14 cellular contexts compared by ENCODE assay signal in the genomic region with DNA sequence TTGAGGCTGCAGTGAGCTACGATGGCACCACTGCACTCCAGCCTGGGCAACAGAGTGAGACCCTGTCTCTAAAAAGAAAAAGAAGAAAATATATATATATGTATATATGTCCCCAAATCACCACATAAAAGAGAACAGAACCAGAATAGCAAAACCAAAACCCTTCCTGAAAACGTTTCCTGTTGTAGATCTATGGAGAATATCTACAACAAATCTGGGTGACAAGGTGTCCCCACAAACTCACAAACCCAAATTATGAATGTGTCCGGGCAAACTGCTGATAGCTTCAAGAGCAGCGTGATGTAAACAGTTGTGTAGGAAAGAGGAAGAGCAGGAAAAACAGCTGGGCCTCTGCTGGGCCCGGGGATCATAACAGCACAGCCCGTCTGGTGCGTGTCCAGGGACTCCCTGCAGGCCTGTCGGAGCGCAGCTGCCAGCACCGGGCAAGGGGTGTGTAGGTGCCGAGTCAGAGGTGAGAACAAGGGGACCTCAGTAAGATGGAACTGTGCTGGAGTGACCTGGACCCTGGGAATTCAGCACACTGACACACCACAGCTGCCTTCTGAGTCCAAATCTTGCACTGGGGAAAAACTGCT. TPM values are rescaled to one million over a fixed set of nuclear protein-coding genes. Genes with fewer than 3 reads are reported as not detected.
A peak's percentile ranks its signal among the peaks of the same experiment; 100 is the strongest.
DNase-seq lines count a peak whose midpoint lies in the region; ATAC-seq and TF ChIP-seq lines count a peak whose summit lies in the region.
"Had no signal": no experiment of that assay in that cellular context is flagged by ENCODE, and none has a peak within 500 bp of the region (broad histone marks: within the 10 kb centered on the region; RNA-seq: fewer than 3 reads in every experiment).

No MANE protein-coding gene starts in this region.

- H3K4me3 ChIP-seq in LNCaP clone FGC (ENCODE audit: low read depth, low read length) (no peak overlapping the region), upper lobe of right lung (no peak overlapping the region)
- H3K4me3 ChIP-seq: MG63 had no signal

- no peak overlapping the region for H3K27ac Mint-ChIP-seq in activated naive CD4-positive, alpha-beta T cell treated with anti-CD3 and anti-CD28 coated beads, Interleukin-2, amount 10 ng/mL, durations not matched to agents 7 days and 5 days
- H3K27ac Mint-ChIP-seq: CD4-positive, alpha-beta T cell had no signal

- intact Hi-C loops in left colon (cut with DNase I, micrococcal nuclease) (no loop called here), upper lobe of right lung (cut with DNase I) (no loop called here)

- H3K9me3 ChIP-seq in upper lobe of right lung, result no peaks in the 10 kb centered on the region
- H3K9me3 ChIP-seq: MG63 had no signal

- H3K4me1 ChIP-seq in upper lobe of right lung, result no peaks in the 10 kb centered on the region

- ATAC-seq in left colon, result peak; percentile 72
- ATAC-seq in upper lobe of right lung, result no peak

- H3K4me3 Mint-ChIP-seq in activated naive CD4-positive, alpha-beta T cell treated with anti-CD3 and anti-CD28 coated beads, Interleukin-2, amount 10 ng/mL, durations not matched to agents 7 days and 5 days, result peak overlapping the region; percentile 2
- H3K4me3 Mint-ChIP-seq: CD4-positive, alpha-beta T cell had no signal

- TF ChIP-seq CTCF in LNCaP clone FGC (IDR thresholded peaks at IDR 0.05; ENCODE audit: control insufficient read depth, extremely low read depth, insufficient read depth) (no peak), upper lobe of right lung (IDR thresholded peaks at IDR 0.05) (no peak)

- H3K36me3 Mint-ChIP-seq in activated naive CD4-positive, alpha-beta T cell treated with anti-CD3 and anti-CD28 coated beads, Interleukin-2, amount 10 ng/mL, durations not matched to agents 7 days and 5 days, result no peaks in the 10 kb centered on the region

- H3K27ac ChIP-seq in upper lobe of right lung, result no peak overlapping the region
- H3K27ac ChIP-seq: HL-60 had no signal

- no peaks in the 10 kb centered on the region for H3K9me3 Mint-ChIP-seq in activated naive CD4-positive, alpha-beta T cell treated with anti-CD3 and anti-CD28 coated beads, Interleukin-2, amount 10 ng/mL, durations not matched to agents 7 days and 5 days
- H3K9me3 Mint-ChIP-seq: CD4-positive, alpha-beta T cell had no signal

- DNase-seq in activated naive CD4-positive, alpha-beta T cell treated with anti-CD3 and anti-CD28 coated beads, Interleukin-2, amount 10 ng/mL, durations not matched to agents 7 days and 5 days, result no peak
- DNase-seq in activated naive CD4-positive, alpha-beta T cell treated with Interleukin-2 at 50 U/mL for 16 hours, result no peak
- DNase-seq in LNCaP clone FGC (ENCODE audit: low read depth) (peak; percentile 18), left colon (no peak), upper lobe of right lung (peak; percentile 39), kidney glomerular epithelial cell (lab: John Stamatoyannopoulos, UW) (no peak), NOMO-1 (lab: John Stamatoyannopoulos, UW; ENCODE audit: unreplicated experiment in 2 of 2) (no peak)
- DNase-seq: AML-193, KG1, MG63, NCI-H1105, NCI-H187 treated with DMSO at 0.1 percent for 48 hours had no signal

- no peaks in the 10 kb centered on the region for H3K36me3 ChIP-seq in upper lobe of right lung
- H3K36me3 ChIP-seq: MG63 had no signal

- peaks cover 52% of the 10 kb centered on the region for H3K27me3 Mint-ChIP-seq in activated naive CD4-positive, alpha-beta T cell treated with anti-CD3 and anti-CD28 coated beads, Interleukin-2, amount 10 ng/mL, durations not matched to agents 7 days and 5 days
- H3K27me3 Mint-ChIP-seq: CD4-positive, alpha-beta T cell had no signal

- H3K27me3 ChIP-seq in upper lobe of right lung, result no peaks in the 10 kb centered on the region
- H3K27me3 ChIP-seq: MG63 had no signal

- CTCF ChIA-PET in activated naive CD4-positive, alpha-beta T cell treated with anti-CD3 and anti-CD28 coated beads, Interleukin-2, amount 10 ng/mL, durations not matched to agents 7 days and 5 days (lab: Charles Lee), result interaction anchor here (0.8 to 1.1 kb wide), 2 partner anchors 15 to 65 kb away, joined by 3 to 4 read pairs; no protein-coding TSS in a partner anchor

- H3K4me1 Mint-ChIP-seq in activated naive CD4-positive, alpha-beta T cell treated with anti-CD3 and anti-CD28 coated beads, Interleukin-2, amount 10 ng/mL, durations not matched to agents 7 days and 5 days, result peaks cover 26% of the 10 kb centered on the region

RNA-seq across cellular contexts. Expression of gene KCNH2, which starts 53.8 kb away (rescaled TPM):
- total RNA-seq in left colon (10 to 100 TPM in 1 of 2 donors, under 1 TPM in 1; 0.92 to 10.4 TPM), upper lobe of right lung (3.6 TPM)

Comparison
In these comparisons a context has a peak if more than half of its experiments do, and no peak if none do; other contexts are left out.
1. DNase-seq: peak in LNCaP clone FGC (single experiment) and upper lobe of right lung (single experiment); none in activated naive CD4-positive, alpha-beta T cell treated with anti-CD3 and anti-CD28 coated beads, Interleukin-2, amount 10 ng/mL, durations not matched to agents 7 days and 5 days (single experiment), activated naive CD4-positive, alpha-beta T cell treated with Interleukin-2 at 50 U/mL for 16 hours (single experiment), left colon (0 of 2), kidney glomerular epithelial cell (single experiment) and NOMO-1 (0 of 2).